1 cellular context compared by ENCODE assay signal in the genomic region with DNA sequence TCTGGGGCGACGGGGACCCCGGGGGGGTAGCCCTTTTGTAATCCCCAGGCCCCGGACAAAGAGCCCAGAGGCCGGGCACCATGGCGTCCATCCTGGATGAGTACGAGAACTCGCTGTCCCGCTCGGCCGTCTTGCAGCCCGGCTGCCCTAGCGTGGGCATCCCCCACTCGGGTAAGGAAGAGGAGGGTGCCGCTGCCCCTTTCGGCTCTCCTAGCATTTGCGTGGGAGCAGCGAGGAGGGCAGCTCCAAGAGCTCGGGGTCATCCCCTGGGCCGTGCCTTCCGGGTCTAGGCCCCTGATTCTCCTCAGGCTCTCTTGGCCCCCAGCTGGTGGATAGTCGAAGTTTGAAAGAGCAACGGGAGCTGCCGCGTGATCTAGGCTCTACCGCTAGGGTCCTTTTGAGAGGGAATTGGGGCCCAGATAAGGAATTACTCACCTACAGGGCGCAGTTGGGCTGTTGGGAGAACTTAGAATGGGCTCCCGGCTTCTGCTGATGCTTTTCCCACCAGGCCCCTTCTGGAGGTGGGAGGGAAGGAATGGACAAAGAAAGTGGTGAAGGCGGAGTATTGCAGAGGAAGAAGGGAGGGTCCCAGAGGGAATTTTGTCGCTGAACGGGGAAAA.
TF ChIP-seq lines count a peak whose summit lies in the region.

No MANE protein-coding gene starts in this region.

TF ChIP-seq in HepG2, 621 proteins besides CTCF, POLR2A, EP300 and RAD21 (continued from another document):
- TF ChIP-seq, protein P1, sequence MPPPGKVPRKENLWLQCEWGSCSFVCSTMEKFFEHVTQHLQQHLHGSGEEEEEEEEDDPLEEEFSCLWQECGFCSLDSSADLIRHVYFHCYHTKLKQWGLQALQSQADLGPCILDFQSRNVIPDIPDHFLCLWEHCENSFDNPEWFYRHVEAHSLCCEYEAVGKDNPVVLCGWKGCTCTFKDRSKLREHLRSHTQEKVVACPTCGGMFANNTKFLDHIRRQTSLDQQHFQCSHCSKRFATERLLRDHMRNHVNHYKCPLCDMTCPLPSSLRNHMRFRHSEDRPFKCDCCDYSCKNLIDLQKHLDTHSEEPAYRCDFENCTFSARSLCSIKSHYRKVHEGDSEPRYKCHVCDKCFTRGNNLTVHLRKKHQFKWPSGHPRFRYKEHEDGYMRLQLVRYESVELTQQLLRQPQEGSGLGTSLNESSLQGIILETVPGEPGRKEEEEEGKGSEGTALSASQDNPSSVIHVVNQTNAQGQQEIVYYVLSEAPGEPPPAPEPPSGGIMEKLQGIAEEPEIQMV (CRISPR knock-in tag; IDR thresholded peaks at IDR 0.05; ENCODE audit: low read depth) = no peak
- TF ChIP-seq SMC3 (IDR thresholded peaks at IDR 0.05; ENCODE audit: low read length) = 0 out of 2 replicates have a peak, but pooled peaks have one; percentile 5
- TF ChIP-seq, protein P2, sequence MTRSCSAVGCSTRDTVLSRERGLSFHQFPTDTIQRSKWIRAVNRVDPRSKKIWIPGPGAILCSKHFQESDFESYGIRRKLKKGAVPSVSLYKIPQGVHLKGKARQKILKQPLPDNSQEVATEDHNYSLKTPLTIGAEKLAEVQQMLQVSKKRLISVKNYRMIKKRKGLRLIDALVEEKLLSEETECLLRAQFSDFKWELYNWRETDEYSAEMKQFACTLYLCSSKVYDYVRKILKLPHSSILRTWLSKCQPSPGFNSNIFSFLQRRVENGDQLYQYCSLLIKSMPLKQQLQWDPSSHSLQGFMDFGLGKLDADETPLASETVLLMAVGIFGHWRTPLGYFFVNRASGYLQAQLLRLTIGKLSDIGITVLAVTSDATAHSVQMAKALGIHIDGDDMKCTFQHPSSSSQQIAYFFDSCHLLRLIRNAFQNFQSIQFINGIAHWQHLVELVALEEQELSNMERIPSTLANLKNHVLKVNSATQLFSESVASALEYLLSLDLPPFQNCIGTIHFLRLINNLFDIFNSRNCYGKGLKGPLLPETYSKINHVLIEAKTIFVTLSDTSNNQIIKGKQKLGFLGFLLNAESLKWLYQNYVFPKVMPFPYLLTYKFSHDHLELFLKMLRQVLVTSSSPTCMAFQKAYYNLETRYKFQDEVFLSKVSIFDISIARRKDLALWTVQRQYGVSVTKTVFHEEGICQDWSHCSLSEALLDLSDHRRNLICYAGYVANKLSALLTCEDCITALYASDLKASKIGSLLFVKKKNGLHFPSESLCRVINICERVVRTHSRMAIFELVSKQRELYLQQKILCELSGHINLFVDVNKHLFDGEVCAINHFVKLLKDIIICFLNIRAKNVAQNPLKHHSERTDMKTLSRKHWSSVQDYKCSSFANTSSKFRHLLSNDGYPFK (CRISPR knock-in tag; IDR thresholded peaks at IDR 0.05; ENCODE audit: borderline replicate concordance) = no peak
- no peak for TF ChIP-seq HOXA5 (CRISPR knock-in tag; IDR thresholded peaks at IDR 0.05)
